Comparison of ENCODE assay signal across 8 cellular contexts in genomic region chr9:134301387-134302129, GRCh38. TPM values are rescaled to one million over a fixed set of nuclear protein-coding genes. Genes with fewer than 3 reads are reported as not detected.
DNase-seq lines count a peak whose midpoint lies in the region; ATAC-seq and TF ChIP-seq lines count a peak whose summit lies in the region.

No MANE protein-coding gene starts in this region.

- H4K20me1 ChIP-seq in neural progenitor cell (ENCODE audit: low read depth): no peaks in the 10 kb centered on the region

- POLR2A ChIA-PET in naive thymus-derived CD8-positive, alpha-beta T cell (lab: Charles Lee): no interaction called here

- peaks cover 4 to 18% (median 8%) of the 10 kb centered on the region in 4 donors for H3K4me1 Mint-ChIP-seq in naive thymus-derived CD8-positive, alpha-beta T cell
- peaks cover 3% of the 10 kb centered on the region for H3K4me1 Mint-ChIP-seq in neural progenitor cell

- H3K4me2 ChIP-seq in neural progenitor cell: no peak overlapping the region

- peaks cover 5% of the 10 kb centered on the region for H3K4me1 ChIP-seq in neural progenitor cell

- H3K27me3 ChIP-seq in neural progenitor cell: no peaks in the 10 kb centered on the region

- H3K27ac ChIP-seq in neural progenitor cell: no peak overlapping the region

- H3K9ac ChIP-seq in neural progenitor cell: no peak overlapping the region

- H3K4me3 Mint-ChIP-seq in naive thymus-derived CD8-positive, alpha-beta T cell: no peak overlapping the region
- H3K4me3 Mint-ChIP-seq in neural progenitor cell: no peak overlapping the region

- no peak overlapping the region for H2AFZ ChIP-seq in neural progenitor cell (replicated peaks)

- H3K36me3 ChIP-seq in neural progenitor cell: no peaks in the 10 kb centered on the region

- no peaks in the 10 kb centered on the region for H3K9me3 ChIP-seq in neural progenitor cell (ENCODE audit: low read depth)

- H3K79me2 ChIP-seq in neural progenitor cell (ENCODE audit: low read depth): no peaks in the 10 kb centered on the region

- no peaks in the 10 kb centered on the region for H3F3A ChIP-seq in neural progenitor cell (ENCODE audit: low read depth)

- peak; percentile 58 to 62 for ATAC-seq in naive thymus-derived CD8-positive, alpha-beta T cell

- peak overlapping the region in 5 of 10 donors; percentile 25 to 82 (median 46) for H3K27ac Mint-ChIP-seq in naive thymus-derived CD8-positive, alpha-beta T cell
- no peak overlapping the region for H3K27ac Mint-ChIP-seq in neural progenitor cell

- H3K9me3 Mint-ChIP-seq in naive thymus-derived CD8-positive, alpha-beta T cell: no peaks in the 10 kb centered on the region
- no peaks in the 10 kb centered on the region for H3K9me3 Mint-ChIP-seq in neural progenitor cell

- H3K36me3 Mint-ChIP-seq in naive thymus-derived CD8-positive, alpha-beta T cell: no peaks in the 10 kb centered on the region
- H3K36me3 Mint-ChIP-seq in neural progenitor cell: no peaks in the 10 kb centered on the region

- no peak for TF ChIP-seq CTCF in neural progenitor cell (IDR thresholded peaks at IDR 0.05)

- no peak overlapping the region for H3K4me3 ChIP-seq in neural progenitor cell

- DNase-seq in Daoy (ENCODE audit: low read depth) (peak; percentile 91), H4 (ENCODE audit: low spot score) (peak; percentile 53), activated T-cell treated with anti-CD3 and anti-CD28 coated beads for 24 hours (ENCODE audit: low read depth) (peak; percentile 36), GF-D8 (lab: John Stamatoyannopoulos, UW) (no peak), neural progenitor cell (ENCODE audit: low spot score) (no peak), 8988T (no peak), C1 segment of cervical spinal cord (lab: John Stamatoyannopoulos, UW) (no peak)
- peak in 4 of 10 donors; percentile 1 to 60 (median 26) for DNase-seq in naive thymus-derived CD8-positive, alpha-beta T cell

- H3K27me3 Mint-ChIP-seq in naive thymus-derived CD8-positive, alpha-beta T cell: no peaks in the 10 kb centered on the region
- peaks cover 3% of the 10 kb centered on the region for H3K27me3 Mint-ChIP-seq in neural progenitor cell (ENCODE audit: insufficient read depth, low read depth)

RNA-seq across cellular contexts. Expression of gene RXRA, which starts 24.7 kb away (rescaled TPM):
- total RNA-seq in Daoy (2014; rRNA removed; shearing (Covaris generic)): 14.1 and 14.9 TPM in 2 replicates
- total RNA-seq in H4 (2014; rRNA removed; shearing (Covaris generic)): 11.2 and 12.8 TPM in 2 replicates
- total RNA-seq in naive thymus-derived CD8-positive, alpha-beta T cell: 1 to 10 TPM; 5.3 to 5.6 TPM
- under 1 TPM; 0.18 to 0.75 (median 0.27) TPM for polyA plus RNA-seq in naive thymus-derived CD8-positive, alpha-beta T cell
- 11.6 and 25.5 TPM in 2 replicates for total RNA-seq in neural progenitor cell (ENCODE audit: low replicate concordance)

Comparison
In these comparisons a context has a peak if more than half of its experiments do, and no peak if none do; other contexts are left out.
1. DNase-seq: peak in Daoy (single experiment), H4 (single experiment) and activated T-cell treated with anti-CD3 and anti-CD28 coated beads for 24 hours (single experiment); none in GF-D8 (single experiment), neural progenitor cell (single experiment), 8988T (single experiment) and C1 segment of cervical spinal cord (0 of 14).